In the genomic region with DNA sequence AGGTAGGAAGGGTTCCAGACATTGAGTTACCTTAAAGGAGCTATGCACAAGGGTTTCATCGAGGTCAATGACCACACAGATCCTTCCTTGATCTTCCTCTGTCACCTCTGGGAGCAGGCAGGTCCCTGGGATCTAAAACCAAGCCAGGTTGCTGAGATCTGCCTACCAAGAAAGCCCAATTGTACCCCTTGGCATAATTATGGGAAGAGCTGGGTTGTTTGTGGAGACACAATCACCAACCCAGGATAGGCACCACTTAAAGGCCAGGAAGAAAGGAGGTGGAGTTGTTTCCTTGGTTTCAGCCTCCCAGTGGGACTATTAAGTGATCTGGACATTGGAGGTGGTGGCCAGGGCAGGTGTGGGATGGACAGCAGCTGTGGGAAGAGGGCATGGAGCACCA, we compare ENCODE assay signal across 16 cellular contexts. TPM values are rescaled to one million over a fixed set of nuclear protein-coding genes. Genes with fewer than 3 reads are reported as not detected.
DNase-seq lines count a peak whose midpoint lies in the region; ATAC-seq, FAIRE-seq and TF ChIP-seq lines count a peak whose summit lies in the region.
"Had no signal": no experiment of that assay in that cellular context is flagged by ENCODE, and none has a peak within 500 bp of the region (broad histone marks: within the 10 kb centered on the region; RNA-seq: fewer than 3 reads in every experiment).

No MANE protein-coding gene starts in this region.

- H3K36me3 ChIP-seq in bronchial epithelial cell (ENCODE audit: control insufficient read depth, insufficient read depth, low read length), result peaks cover 46% of the 10 kb centered on the region

- peak overlapping the region; percentile 76 for H3K27ac Mint-ChIP-seq in activated naive CD8-positive, alpha-beta T cell
- no peak overlapping the region for H3K27ac Mint-ChIP-seq in activated naive CD8-positive, alpha-beta T cell treated with anti-CD3 and anti-CD28 coated beads for 36 hours
- H3K27ac Mint-ChIP-seq in stimulated activated effector memory CD8-positive, alpha-beta T cell treated with anti-CD3 and anti-CD28 coated beads, Interleukin-12 subunit alpha, Interleukin-12 subunit beta, amount 100 ng/mL, for 72 hours, result peak overlapping the region; percentile 71

- H3K27me3 Mint-ChIP-seq in activated naive CD8-positive, alpha-beta T cell, result no peaks in the 10 kb centered on the region
- H3K27me3 Mint-ChIP-seq in activated naive CD8-positive, alpha-beta T cell treated with anti-CD3 and anti-CD28 coated beads for 36 hours, result no peaks in the 10 kb centered on the region

- FAIRE-seq in bronchial epithelial cell (lab: Jason Lieb, UNC), result peak; percentile 97
- FAIRE-seq: astrocyte, G401.6 had no signal

- H3K4me3 Mint-ChIP-seq in activated naive CD8-positive, alpha-beta T cell, result no peak overlapping the region
- no peak overlapping the region for H3K4me3 Mint-ChIP-seq in activated naive CD8-positive, alpha-beta T cell treated with anti-CD3 and anti-CD28 coated beads for 36 hours
- H3K4me3 Mint-ChIP-seq in stimulated activated effector memory CD8-positive, alpha-beta T cell treated with anti-CD3 and anti-CD28 coated beads, Interleukin-12 subunit alpha, Interleukin-12 subunit beta, amount 100 ng/mL, for 72 hours, result no peak overlapping the region

- H3K36me3 Mint-ChIP-seq in activated naive CD8-positive, alpha-beta T cell, result no peaks in the 10 kb centered on the region
- peaks cover 7% of the 10 kb centered on the region for H3K36me3 Mint-ChIP-seq in activated naive CD8-positive, alpha-beta T cell treated with anti-CD3 and anti-CD28 coated beads for 36 hours
- peaks cover 84% of the 10 kb centered on the region for H3K36me3 Mint-ChIP-seq in stimulated activated effector memory CD8-positive, alpha-beta T cell treated with anti-CD3 and anti-CD28 coated beads, Interleukin-12 subunit alpha, Interleukin-12 subunit beta, amount 100 ng/mL, for 72 hours

- H3K9me3 Mint-ChIP-seq in activated naive CD8-positive, alpha-beta T cell (ENCODE audit: low read depth), result no peaks in the 10 kb centered on the region
- no peaks in the 10 kb centered on the region for H3K9me3 Mint-ChIP-seq in activated naive CD8-positive, alpha-beta T cell treated with anti-CD3 and anti-CD28 coated beads for 36 hours
- no peaks in the 10 kb centered on the region for H3K9me3 Mint-ChIP-seq in stimulated activated effector memory CD8-positive, alpha-beta T cell treated with anti-CD3 and anti-CD28 coated beads, Interleukin-12 subunit alpha, Interleukin-12 subunit beta, amount 100 ng/mL, for 72 hours

- no peak for DNase-seq in activated naive CD8-positive, alpha-beta T cell treated with anti-CD3 and anti-CD28 coated beads for 36 hours
- no peak for DNase-seq in bronchial epithelial cell (ENCODE audit: low read depth)
- DNase-seq in stimulated activated effector memory CD8-positive, alpha-beta T cell treated with anti-CD3 and anti-CD28 coated beads, Interleukin-12 subunit alpha, Interleukin-12 subunit beta, amount 100 ng/mL, for 72 hours (ENCODE audit: low spot score in 2 of 2), result no peak
- DNase-seq in stimulated activated CD4-positive, alpha-beta T cell treated with anti-CD3 and anti-CD28 coated beads, Interleukin-4, amount 100 ng/mL, for 24 hours, result no peak
- no peak for DNase-seq in stimulated activated CD4-positive, alpha-beta T cell treated with anti-CD3 and anti-CD28 coated beads, Interleukin-4, amount 100 ng/mL, for 1 hour
- DNase-seq: activated CD4-positive, CD25-positive, alpha-beta regulatory T cell treated with anti-CD3 and anti-CD28 coated beads, Interleukin-2, amount 50 U/mL, for 72 hours; C1 segment of cervical spinal cord; effector CD4-positive, alpha-beta T cell; glutamatergic neuron; mucosa of descending colon; NCI-H1417; NCI-H526 treated with DMSO at 0.1 percent for 48 hours; testis had no signal

- no peaks in the 10 kb centered on the region for H3K27me3 ChIP-seq in bronchial epithelial cell (ENCODE audit: control insufficient read depth, insufficient read depth, low read length)
- H3K27me3 ChIP-seq: testis had no signal

- no peak for ATAC-seq in stimulated activated effector memory CD8-positive, alpha-beta T cell treated with anti-CD3 and anti-CD28 coated beads, Interleukin-12 subunit alpha, Interleukin-12 subunit beta, amount 100 ng/mL, for 72 hours
- ATAC-seq: mucosa of descending colon had no signal

- H3K4me3 ChIP-seq in bronchial epithelial cell (ENCODE audit: low read depth, low read length), result no peak overlapping the region
- H3K4me3 ChIP-seq: mucosa of descending colon, testis had no signal

- no peak for TF ChIP-seq CTCF in bronchial epithelial cell (IDR thresholded peaks at IDR 0.05; ENCODE audit: insufficient read depth, low read length, severe bottlenecking)

- peaks cover 25% of the 10 kb centered on the region for H3K4me1 Mint-ChIP-seq in activated naive CD8-positive, alpha-beta T cell (ENCODE audit: low read depth)
- H3K4me1 Mint-ChIP-seq in activated naive CD8-positive, alpha-beta T cell treated with anti-CD3 and anti-CD28 coated beads for 36 hours, result peaks cover 24% of the 10 kb centered on the region
- peaks cover 26% of the 10 kb centered on the region for H3K4me1 Mint-ChIP-seq in stimulated activated effector memory CD8-positive, alpha-beta T cell treated with anti-CD3 and anti-CD28 coated beads, Interleukin-12 subunit alpha, Interleukin-12 subunit beta, amount 100 ng/mL, for 72 hours

RNA-seq across cellular contexts. Expression of gene AVIL, which starts 8.4 kb away (rescaled TPM):
- total RNA-seq in activated naive CD8-positive, alpha-beta T cell treated with anti-CD3 and anti-CD28 coated beads for 36 hours, result 1 to 10 TPM; 1.2 to 1.8 TPM
- total RNA-seq in bronchial epithelial cell, result 0.79 and 1.9 TPM in 2 replicates

RNA-seq across cellular contexts. Expression of gene CTDSP2, which starts 19.6 kb away (rescaled TPM):
- 10 to 100 TPM; 91.4 to 94.3 TPM for total RNA-seq in activated naive CD8-positive, alpha-beta T cell treated with anti-CD3 and anti-CD28 coated beads for 36 hours
- total RNA-seq in bronchial epithelial cell, result 29.3 and 36.3 TPM in 2 replicates

RNA-seq across cellular contexts. Expression of gene TSFM, which starts 44.4 kb away (rescaled TPM):
- total RNA-seq in activated naive CD8-positive, alpha-beta T cell treated with anti-CD3 and anti-CD28 coated beads for 36 hours, result 10 to 100 TPM; 67.7 to 74.7 TPM
- total RNA-seq in bronchial epithelial cell, result 15.7 and 17.9 TPM in 2 replicates

RNA-seq across cellular contexts. Expression of gene EEF1AKMT3, which starts 54.6 kb away (rescaled TPM):
- total RNA-seq in activated naive CD8-positive, alpha-beta T cell treated with anti-CD3 and anti-CD28 coated beads for 36 hours, result 1 to 10 TPM; 3.7 to 3.9 TPM
- 4.5 and 7.1 TPM in 2 replicates for total RNA-seq in bronchial epithelial cell

RNA-seq across cellular contexts. Expression of gene METTL1, which starts 55.1 kb away (rescaled TPM):
- 10 to 100 TPM; 59.6 to 60.1 TPM for total RNA-seq in activated naive CD8-positive, alpha-beta T cell treated with anti-CD3 and anti-CD28 coated beads for 36 hours
- 2.8 and 5.8 TPM in 2 replicates for total RNA-seq in bronchial epithelial cell
